Comparison of ENCODE assay signal across 15 cellular contexts in the genomic region with DNA sequence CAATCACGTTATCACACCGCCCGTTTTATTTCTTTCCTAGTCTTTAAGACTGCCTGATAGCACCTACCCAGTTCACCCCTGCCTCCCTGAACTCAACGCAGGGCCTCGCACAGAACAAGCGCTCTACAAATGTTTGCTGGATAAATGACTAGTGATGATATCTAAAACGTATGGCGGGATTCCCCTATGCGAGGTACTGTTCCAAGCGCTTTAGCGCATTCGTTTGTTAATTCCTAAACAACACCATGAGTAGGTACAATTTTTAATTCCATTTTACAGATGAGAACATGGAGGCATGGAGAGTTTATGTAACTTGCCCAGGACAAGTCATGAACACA. TPM values are rescaled to one million over a fixed set of nuclear protein-coding genes. Genes with fewer than 3 reads are reported as not detected.
DNase-seq lines count a peak whose midpoint lies in the region; ATAC-seq and TF ChIP-seq lines count a peak whose summit lies in the region.
"Had no signal": no experiment of that assay in that cellular context is flagged by ENCODE, and none has a peak within 500 bp of the region (broad histone marks: within the 10 kb centered on the region; RNA-seq: fewer than 3 reads in every experiment).

No MANE protein-coding gene starts in this region.

- H3K36me3 Mint-ChIP-seq in T-helper 1 cell treated with Interleukin-12 subunit alpha and Interleukin-12 subunit beta and Interleukin-4 antibody, amounts not matched to agents 30 μg/mL and 1 μg/mL, for 36 hours (ENCODE audit: low read depth) = peaks cover 4% of the 10 kb centered on the region
- H3K36me3 Mint-ChIP-seq in IgD-negative memory B cell = peaks cover 2% of the 10 kb centered on the region
- H3K36me3 Mint-ChIP-seq in glutamatergic neuron (ENCODE audit: unreplicated experiment) = no peaks in the 10 kb centered on the region

- no peak overlapping the region for H3K27ac Mint-ChIP-seq in T-helper 1 cell treated with Interleukin-12 subunit alpha and Interleukin-12 subunit beta and Interleukin-4 antibody, amounts not matched to agents 30 μg/mL and 1 μg/mL, for 36 hours
- H3K27ac Mint-ChIP-seq in IgD-negative memory B cell = no peak overlapping the region
- H3K27ac Mint-ChIP-seq in glutamatergic neuron (ENCODE audit: unreplicated experiment) = no peak overlapping the region

- peaks cover 23% of the 10 kb centered on the region for H3K27me3 ChIP-seq in parathyroid adenoma (ENCODE audit: control insufficient read depth, insufficient read depth, low read length)

- peaks cover 9% of the 10 kb centered on the region for H3K4me1 Mint-ChIP-seq in T-helper 1 cell treated with Interleukin-12 subunit alpha and Interleukin-12 subunit beta and Interleukin-4 antibody, amounts not matched to agents 30 μg/mL and 1 μg/mL, for 36 hours (ENCODE audit: low read depth)
- H3K4me1 Mint-ChIP-seq in IgD-negative memory B cell (peaks cover 1 to 9% (median 4%) of the 10 kb centered on the region in 3 donors), glutamatergic neuron (ENCODE audit: low read depth, unreplicated experiment) (peaks cover 13% of the 10 kb centered on the region)

- no peak overlapping the region for H3K27ac ChIP-seq in parathyroid adenoma
- H3K27ac ChIP-seq: upper lobe of right lung had no signal

- peaks cover under 1% of the 10 kb centered on the region for H3K4me1 ChIP-seq in parathyroid adenoma

- no peaks in the 10 kb centered on the region for H3K79me2 ChIP-seq in parathyroid adenoma

- no peak overlapping the region for H3K9ac ChIP-seq in parathyroid adenoma

- TF ChIP-seq CTCF in glutamatergic neuron (IDR thresholded peaks at IDR 0.05; ENCODE audit: partially characterized antibody, unreplicated experiment) = no peak
- no peak for TF ChIP-seq CTCF in parathyroid adenoma (IDR thresholded peaks at IDR 0.05)

- peak overlapping the region; percentile 34 for H3K4me3 Mint-ChIP-seq in T-helper 1 cell treated with Interleukin-12 subunit alpha and Interleukin-12 subunit beta and Interleukin-4 antibody, amounts not matched to agents 30 μg/mL and 1 μg/mL, for 36 hours
- H3K4me3 Mint-ChIP-seq in IgD-negative memory B cell = peak overlapping the region in 3 of 4 donors; percentile 51 to 71 (median 56)
- peak overlapping the region; percentile 85 for H3K4me3 Mint-ChIP-seq in glutamatergic neuron (ENCODE audit: unreplicated experiment)

- H2AFZ ChIP-seq in parathyroid adenoma = no peak overlapping the region

- ATAC-seq in HG03439 (IDR thresholded peaks at IDR 0.05; ENCODE audit: unreplicated experiment) = no peak
- ATAC-seq in HG02678 (IDR thresholded peaks at IDR 0.05; ENCODE audit: unreplicated experiment) = no peak
- no peak for ATAC-seq in HG02798 (IDR thresholded peaks at IDR 0.05; ENCODE audit: poor library complexity, unreplicated experiment)

- no peaks in the 10 kb centered on the region for H3K9me3 ChIP-seq in parathyroid adenoma (ENCODE audit: control insufficient read depth, low read length)
- H3K9me3 ChIP-seq: upper lobe of right lung had no signal

- DNase-seq in T-helper 1 cell (no peak), glutamatergic neuron (no peak)
- DNase-seq: activated CD4-positive, alpha-beta T cell treated with anti-CD3 and anti-CD28 coated beads, Interleukin-2, amount 50 U/mL, for 1 hour; cortex of kidney; OCI-M1; small intestine; SW 1271; upper lobe of right lung had no signal

- peaks cover 86% of the 10 kb centered on the region for H3K27me3 Mint-ChIP-seq in T-helper 1 cell treated with Interleukin-12 subunit alpha and Interleukin-12 subunit beta and Interleukin-4 antibody, amounts not matched to agents 30 μg/mL and 1 μg/mL, for 36 hours (ENCODE audit: low read depth)
- H3K27me3 Mint-ChIP-seq in IgD-negative memory B cell (peaks cover 56% of the 10 kb centered on the region), glutamatergic neuron (ENCODE audit: unreplicated experiment) (peaks cover 39% of the 10 kb centered on the region)

- H3K4me3 ChIP-seq in parathyroid adenoma (ENCODE audit: low read depth, low read length) = no peak overlapping the region
- H3K4me3 ChIP-seq: GM12878 had no signal

- H3K9me3 Mint-ChIP-seq in T-helper 1 cell treated with Interleukin-12 subunit alpha and Interleukin-12 subunit beta and Interleukin-4 antibody, amounts not matched to agents 30 μg/mL and 1 μg/mL, for 36 hours = peaks cover 4% of the 10 kb centered on the region
- no peaks in the 10 kb centered on the region for H3K9me3 Mint-ChIP-seq in IgD-negative memory B cell
- peaks cover 19% of the 10 kb centered on the region for H3K9me3 Mint-ChIP-seq in glutamatergic neuron (ENCODE audit: unreplicated experiment)

- H3K36me3 ChIP-seq in parathyroid adenoma (ENCODE audit: control insufficient read depth, insufficient read depth, low read length) = no peaks in the 10 kb centered on the region
- H3K36me3 ChIP-seq: upper lobe of right lung had no signal

- H3K4me2 ChIP-seq in parathyroid adenoma (ENCODE audit: low read length) = peak overlapping the region; percentile 16

RNA-seq across cellular contexts. Expression of a gene that starts 6.6 kb away (rescaled TPM):
- not detected for polyA plus RNA-seq in IgD-negative memory B cell
- 9.5 TPM for total RNA-seq in glutamatergic neuron (ENCODE audit: unreplicated experiment)
- total RNA-seq: upper lobe of right lung had no signal

Comparison
In these comparisons a context has a peak if more than half of its experiments do, and no peak if none do; other contexts are left out.
1. H3K4me3 Mint-ChIP-seq: peak in every context shown above with its lines; median percentile 85 in glutamatergic neuron; 56 in IgD-negative memory B cell; 34 in T-helper 1 cell treated with Interleukin-12 subunit alpha and Interleukin-12 subunit beta and Interleukin-4 antibody, amounts not matched to agents 30 μg/mL and 1 μg/mL, for 36 hours.